8 cellular contexts compared by ENCODE assay signal in the genomic region with DNA sequence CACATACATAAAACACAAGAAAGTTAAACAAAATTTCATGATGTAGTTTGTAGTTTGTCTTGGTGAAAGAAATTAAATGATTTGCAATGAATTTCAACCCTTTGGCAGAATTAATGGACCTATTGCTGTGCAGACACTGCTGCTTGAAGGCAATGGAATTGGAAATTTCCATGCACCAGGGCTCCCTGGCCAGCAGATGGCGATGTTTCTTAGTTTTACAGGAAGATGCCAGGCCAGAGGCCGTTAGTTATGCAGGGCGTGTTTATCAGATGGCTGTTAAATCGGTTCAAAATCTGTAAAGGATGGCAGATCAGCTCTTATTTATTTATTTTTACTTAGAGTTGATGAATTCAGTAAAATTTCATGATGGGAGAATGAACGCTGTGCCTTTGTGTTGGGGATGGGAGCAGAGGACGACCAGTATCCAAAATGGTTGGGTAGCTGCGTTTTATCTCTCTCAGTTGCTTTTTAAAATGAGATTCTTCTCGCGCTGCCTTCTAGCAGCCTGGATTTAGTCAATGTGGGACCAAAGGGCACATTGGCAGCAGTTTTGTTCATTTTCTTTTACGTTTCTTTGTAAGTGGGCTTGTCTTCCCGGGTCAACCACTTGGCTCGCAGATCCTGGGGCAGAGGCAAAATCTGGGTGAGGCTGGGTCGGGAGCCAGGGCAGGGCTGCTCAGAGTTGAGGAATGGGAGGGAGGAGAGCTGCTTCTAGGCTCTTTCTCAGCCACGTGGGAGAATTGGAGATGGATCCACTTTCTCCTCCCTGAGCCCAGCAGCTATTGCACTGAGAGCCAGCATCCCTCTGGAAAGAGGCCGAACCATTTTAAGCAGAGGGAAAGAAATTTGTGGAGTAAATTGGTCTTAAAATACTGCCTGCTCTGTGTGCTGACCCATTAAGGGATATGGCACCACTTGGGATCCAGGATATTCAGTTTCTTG.
A peak's percentile ranks its signal among the peaks of the same experiment; 100 is the strongest.
DNase-seq lines count a peak whose midpoint lies in the region; ATAC-seq, FAIRE-seq and TF ChIP-seq lines count a peak whose summit lies in the region.

No MANE protein-coding gene starts in this region.

- H4K20me1 ChIP-seq in endothelial cell of umbilical vein (replicated peaks; ENCODE audit: control insufficient read depth, extremely low read depth, insufficient read depth, low read length), result no peaks in the 10 kb centered on the region

- H3K36me3 ChIP-seq in endothelial cell of umbilical vein (ENCODE audit: control insufficient read depth in 2 of 2, extremely low read depth in 1 of 2, insufficient read depth in 2 of 2, low read length in 2 of 2) (no peaks in the 10 kb centered on the region), muscle layer of duodenum (ENCODE audit: control insufficient read depth in 1 of 2, insufficient read depth in 2 of 2, low read length in 2 of 2) (no peaks in the 10 kb centered on the region)

- H3K27ac ChIP-seq in endothelial cell of umbilical vein (ENCODE audit: insufficient read depth, low read depth, low read length) (no peak overlapping the region), muscle layer of duodenum (ENCODE audit: low read length) (no peak overlapping the region)

- no peaks in the 10 kb centered on the region for H3K4me1 Mint-ChIP-seq in stimulated activated naive B cell treated with anti-CD40 and anti-IgM and Interleukin-4, amounts not matched to agents 10 μg/mL and 1 μg/mL and 100 μg/mL, for 72 hours

- H3K4me1 ChIP-seq in endothelial cell of umbilical vein (ENCODE audit: control insufficient read depth, extremely low read depth, insufficient read depth, low read length) (no peaks in the 10 kb centered on the region), muscle layer of duodenum (ENCODE audit: control insufficient read depth in 1 of 2, insufficient read depth in 2 of 2, low read length in 2 of 2) (no peaks in the 10 kb centered on the region)

- ATAC-seq in GM19468 (IDR thresholded peaks at IDR 0.05; ENCODE audit: extremely low read depth, unreplicated experiment), result peak; percentile 80
- ATAC-seq in HG03575 (IDR thresholded peaks at IDR 0.05; ENCODE audit: extremely low read depth, insufficient number of reproducible peaks, low FRiP score, unreplicated experiment), result peak; percentile 88
- ATAC-seq in stimulated activated naive B cell treated with anti-CD40 and anti-IgM and Interleukin-4, amounts not matched to agents 10 μg/mL and 1 μg/mL and 100 μg/mL, for 72 hours (replicated peaks), result peak; percentile 70 to 81

- TF ChIP-seq CTCF in endothelial cell of umbilical vein (IDR thresholded peaks at IDR 0.05; ENCODE audit: extremely low read depth in 1 of 2, insufficient read depth in 1 of 2, low read depth in 1 of 2, low read length in 2 of 2), result peak; percentile 72 to 78

- CTCF ChIA-PET in endothelial cell of umbilical vein (lab: Charles Lee), result interaction anchor here (0.6 to 5.9 kb wide), 16 partner anchors 8 to 1299 kb away, joined by 3 to 73 read pairs (median 4); a partner anchor contains a TSS

- no peak for TF ChIP-seq POLR2A in endothelial cell of umbilical vein (IDR thresholded peaks at IDR 0.05; ENCODE audit: low read depth, low read length)

- POLR2A ChIA-PET in endothelial cell of umbilical vein (lab: Charles Lee), result no interaction called here

- H3K4me3 Mint-ChIP-seq in stimulated activated naive B cell treated with anti-CD40 and anti-IgM and Interleukin-4, amounts not matched to agents 10 μg/mL and 1 μg/mL and 100 μg/mL, for 72 hours, result no peak overlapping the region

- peak; percentile 78 for FAIRE-seq in endothelial cell of umbilical vein (lab: Jason Lieb, UNC)

- peaks cover 5 to 17% of the 10 kb centered on the region in 2 donors for H3K27me3 Mint-ChIP-seq in stimulated activated naive B cell treated with anti-CD40 and anti-IgM and Interleukin-4, amounts not matched to agents 10 μg/mL and 1 μg/mL and 100 μg/mL, for 72 hours

- H3K9me1 ChIP-seq in endothelial cell of umbilical vein (replicated peaks; ENCODE audit: control insufficient read depth, extremely low read depth, insufficient read depth, low read length), result no peaks in the 10 kb centered on the region

- H3K9me3 ChIP-seq in endothelial cell of umbilical vein (replicated peaks; ENCODE audit: control insufficient read depth, insufficient read depth, low read length) (no peaks in the 10 kb centered on the region), muscle layer of duodenum (ENCODE audit: control insufficient read depth in 1 of 2, low read length in 2 of 2) (no peaks in the 10 kb centered on the region)

- H3K9ac ChIP-seq in endothelial cell of umbilical vein (replicated peaks; ENCODE audit: extremely low read depth, insufficient read depth, low read length), result no peak overlapping the region

- no TSS peak for BruUV-seq in endothelial cell of umbilical vein (replicated peaks; lab: Mats Ljungman, UMichigan)

- H3K9me3 Mint-ChIP-seq in stimulated activated naive B cell treated with anti-CD40 and anti-IgM and Interleukin-4, amounts not matched to agents 10 μg/mL and 1 μg/mL and 100 μg/mL, for 72 hours, result no peaks in the 10 kb centered on the region

- no peaks in the 10 kb centered on the region for H3K79me2 ChIP-seq in endothelial cell of umbilical vein (ENCODE audit: control insufficient read depth, insufficient read depth, low read length)

- no peak overlapping the region for H3K27ac Mint-ChIP-seq in stimulated activated naive B cell treated with anti-CD40 and anti-IgM and Interleukin-4, amounts not matched to agents 10 μg/mL and 1 μg/mL and 100 μg/mL, for 72 hours

- intact Hi-C loops in endothelial cell of umbilical vein (cut with micrococcal nuclease), result loop anchor here (1.0 to 2.0 kb wide), 4 partner anchors 184 to 1288 kb away; no protein-coding TSS in a partner anchor

- no peak overlapping the region for H3K4me2 ChIP-seq in endothelial cell of umbilical vein (ENCODE audit: insufficient read depth, low read length)

- H2AFZ ChIP-seq in endothelial cell of umbilical vein (ENCODE audit: low read depth, low read length), result no peak overlapping the region

- no peaks in the 10 kb centered on the region for H3K36me3 Mint-ChIP-seq in stimulated activated naive B cell treated with anti-CD40 and anti-IgM and Interleukin-4, amounts not matched to agents 10 μg/mL and 1 μg/mL and 100 μg/mL, for 72 hours

- no peaks in the 10 kb centered on the region for H3K27me3 ChIP-seq in endothelial cell of umbilical vein (ENCODE audit: control insufficient read depth in 2 of 2, insufficient read depth in 2 of 2, low read length in 2 of 2)
- H3K27me3 ChIP-seq in muscle layer of duodenum (ENCODE audit: low read depth, low read length), result no peaks in the 10 kb centered on the region

- DNase-seq in Caki2 (ENCODE audit: low read depth) (peak; percentile 53), NCI-H82 (lab: John Stamatoyannopoulos, UW) (peak; percentile 89), endothelial cell of umbilical vein (ENCODE audit: low read depth, low spot score) (peak; percentile 61)
- DNase-seq in activated CD8-positive, alpha-beta memory T cell treated with anti-CD3 and anti-CD28 coated beads for 48 hours (ENCODE audit: low read depth in 2 of 3, low spot score in 2 of 3), result peak; percentile 4 to 36 (median 12)
- DNase-seq in stimulated activated naive B cell treated with anti-CD40 and anti-IgM and Interleukin-4, amounts not matched to agents 10 μg/mL and 1 μg/mL and 100 μg/mL, for 72 hours, result peak; percentile 24

- dilution Hi-C loops in endothelial cell of umbilical vein (cut with MboI; ENCODE audit: extremely low pct_ligation_motif_present, low sequenced_read_pairs), result no loop called here

- in situ Hi-C loops in Caki2 (cut with HindIII; ENCODE audit: low pct_unique_long_range_greater_than_20kb, low sequenced_read_pairs), result no loop called here

- no peak overlapping the region for H3K4me3 ChIP-seq in endothelial cell of umbilical vein (replicated peaks in 1 of 3; ENCODE audit: insufficient read depth in 1 of 3, low read depth in 1 of 3, low read length in 3 of 3)
- H3K4me3 ChIP-seq in muscle layer of duodenum (ENCODE audit: low read depth in 1 of 2, low read length in 2 of 2), result peak overlapping the region; percentile 14 to 48

TF ChIP-seq in endothelial cell of umbilical vein, 7 proteins besides CTCF, POLR2A, EP300 and RAD21:
- no peak for TF ChIP-seq MYC (IDR thresholded peaks at IDR 0.05; ENCODE audit: low read depth, low read length)
- no peak for TF ChIP-seq POLR2AphosphoS5 (IDR thresholded peaks at IDR 0.05; ENCODE audit: insufficient read depth, low read depth, low read length)
- TF ChIP-seq, protein P1, sequence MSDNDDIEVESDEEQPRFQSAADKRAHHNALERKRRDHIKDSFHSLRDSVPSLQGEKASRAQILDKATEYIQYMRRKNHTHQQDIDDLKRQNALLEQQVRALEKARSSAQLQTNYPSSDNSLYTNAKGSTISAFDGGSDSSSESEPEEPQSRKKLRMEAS (IDR thresholded peaks at IDR 0.05; ENCODE audit: insufficient read depth, insufficient read length), result no peak
- no peak for TF ChIP-seq GATA2 (IDR thresholded peaks at IDR 0.05; ENCODE audit: insufficient read depth, insufficient read length, low read depth, low read length)
- TF ChIP-seq JUN (IDR thresholded peaks at IDR 0.05; ENCODE audit: borderline replicate concordance, insufficient read depth, insufficient read length, low read depth), result no peak
- TF ChIP-seq EZH2 (IDR thresholded peaks at IDR 0.05; ENCODE audit: borderline replicate concordance, low read depth, low read length, severe bottlenecking), result no peak
- no peak for TF ChIP-seq FOS (IDR thresholded peaks at IDR 0.05; ENCODE audit: borderline replicate concordance, insufficient read depth, low read length)

Comparison
In these comparisons a context has a peak if more than half of its experiments do, and no peak if none do; other contexts are left out.
1. DNase-seq: peak in every context shown above with its lines; median percentile 89 in NCI-H82; 61 in endothelial cell of umbilical vein; 53 in Caki2; 24 in stimulated activated naive B cell treated with anti-CD40 and anti-IgM and Interleukin-4, amounts not matched to agents 10 μg/mL and 1 μg/mL and 100 μg/mL, for 72 hours; 12 in activated CD8-positive, alpha-beta memory T cell treated with anti-CD3 and anti-CD28 coated beads for 48 hours.
2. H3K4me3 ChIP-seq: peak in muscle layer of duodenum (2 of 2); none in endothelial cell of umbilical vein (0 of 3).
3. Peak in every context shown above with its lines, with median percentiles within 50 percentile points of each other: ATAC-seq.